Comparison of ENCODE assay signal across 26 cellular contexts in genomic region chr10:104220515-104220914, GRCh38. TPM values are rescaled to one million over a fixed set of nuclear protein-coding genes. Genes with fewer than 3 reads are reported as not detected.
DNase-seq lines count a peak whose midpoint lies in the region; ATAC-seq, FAIRE-seq and TF ChIP-seq lines count a peak whose summit lies in the region.
"Had no signal": no experiment of that assay in that cellular context is flagged by ENCODE, and none has a peak within 500 bp of the region (broad histone marks: within the 10 kb centered on the region; RNA-seq: fewer than 3 reads in every experiment).

No MANE protein-coding gene starts in this region.

- DNase-seq in Caco-2 = peak in 1 of 2 experiments; percentile 40
- peak; percentile 54 for DNase-seq in hepatocyte (ENCODE audit: low spot score)
- peak; percentile 68 for DNase-seq in HepG2 (ENCODE audit: low spot score)
- peak in 1 of 3 donors; percentile 15 for DNase-seq in mucosa of descending colon
- DNase-seq in tibial artery = no peak
- no peak for DNase-seq in activated CD8-positive, alpha-beta T cell treated with anti-CD3 and anti-CD28 coated beads for 36 hours
- no peak for DNase-seq in vagina (ENCODE audit: extremely low spot score in 2 of 2)
- DNase-seq: 8988T; ACHN; AML-193; BE2C; Calu3; CD4-positive, alpha-beta T cell; CD8-positive, alpha-beta memory T cell; DMS53; DMS79 treated with DMSO at 0.1 percent for 48 hours; GF-D8; H9 had no signal

- H4K20me1 ChIP-seq in hepatocyte (ENCODE audit: insufficient read depth, poor library complexity, severe bottlenecking) (no peaks in the 10 kb centered on the region), HepG2 (ENCODE audit: insufficient read depth, low read length) (no peaks in the 10 kb centered on the region)
- H4K20me1 ChIP-seq: BLaER1 treated with 17β-estradiol and CSF1 and Interleukin-3, amounts not matched to agents 10 nM and 100 nM had no signal

- H3K27me3 ChIP-seq in Caco-2 (replicated peaks; ENCODE audit: control insufficient read depth, insufficient read depth, low read length) (no peaks in the 10 kb centered on the region), hepatocyte (no peaks in the 10 kb centered on the region), HepG2 (ENCODE audit: control insufficient read depth in 1 of 2, insufficient read depth in 2 of 2, low read length in 2 of 2) (no peaks in the 10 kb centered on the region), tibial artery (peaks cover 0 to 3% of the 10 kb centered on the region in 2 donors), vagina (no peaks in the 10 kb centered on the region)
- H3K27me3 ChIP-seq: BLaER1 treated with 17β-estradiol and CSF1 and Interleukin-3, amounts not matched to agents 10 nM and 100 nM had no signal

- intact Hi-C loops in Caco-2 (cut with micrococcal nuclease; ENCODE audit: unreplicated experiment) (no loop called here), HepG2 (cut with micrococcal nuclease; ENCODE audit: unreplicated experiment) (no loop called here), mucosa of descending colon (cut with DNase I, micrococcal nuclease) (no loop called here), tibial artery (cut with DNase I; ENCODE audit: low total_unique reads) (no loop called here), vagina (cut with DNase I) (no loop called here)
- intact Hi-C loops in activated CD8-positive, alpha-beta T cell treated with anti-CD3 and anti-CD28 coated beads for 36 hours (cut with micrococcal nuclease) = no loop called here

- H3K9me3 Mint-ChIP-seq in Caco-2 (ENCODE audit: unreplicated experiment) = no peaks in the 10 kb centered on the region
- no peaks in the 10 kb centered on the region for H3K9me3 Mint-ChIP-seq in activated CD8-positive, alpha-beta T cell treated with anti-CD3 and anti-CD28 coated beads for 36 hours
- H3K9me3 Mint-ChIP-seq: CD4-positive, alpha-beta T cell; CD8-positive, alpha-beta memory T cell; GM23338; H9 had no signal

- in situ Hi-C loops in HepG2 (cut with HindIII; ENCODE audit: extremely low pct_ligation_motif_present, low pct_unique_long_range_greater_than_20kb) = no loop called here

- CTCF ChIA-PET in Caco-2 (lab: Charles Lee) = no interaction called here
- CTCF ChIA-PET in HepG2 (lab: Yijun Ruan, JAX; ENCODE audit: low intra/inter-chr PET ratio, low total read pairs) = no interaction called here
- CTCF ChIA-PET in activated CD8-positive, alpha-beta T cell treated with anti-CD3 and anti-CD28 coated beads for 36 hours (lab: Charles Lee) = interaction anchor here (1.5 kb wide), 1 partner anchor 9 kb away, joined by 3 read pairs; no protein-coding TSS in a partner anchor

- peak; percentile 84 for ATAC-seq in HepG2
- ATAC-seq in mucosa of descending colon = peak; percentile 74
- no peak for ATAC-seq in activated CD8-positive, alpha-beta T cell treated with anti-CD3 and anti-CD28 coated beads for 36 hours
- ATAC-seq: A549, GM23338, HCT116 had no signal

- H3K36me3 ChIP-seq in Caco-2 (ENCODE audit: control insufficient read depth, insufficient read depth, low read length) (no peaks in the 10 kb centered on the region), hepatocyte (replicated peaks; ENCODE audit: insufficient read depth, low read depth) (no peaks in the 10 kb centered on the region), HepG2 (replicated peaks in 1 of 2; ENCODE audit: control insufficient read depth in 1 of 2, insufficient read depth in 2 of 2, low read length in 2 of 2) (no peaks in the 10 kb centered on the region), mucosa of descending colon (ENCODE audit: low read depth) (no peaks in the 10 kb centered on the region), tibial artery (no peaks in the 10 kb centered on the region), vagina (no peaks in the 10 kb centered on the region)
- H3K36me3 ChIP-seq: BE2C; BLaER1 treated with 17β-estradiol and CSF1 and Interleukin-3, amounts not matched to agents 10 nM and 100 nM had no signal

- H3K79me2 ChIP-seq in hepatocyte = no peaks in the 10 kb centered on the region
- no peaks in the 10 kb centered on the region for H3K79me2 ChIP-seq in HepG2 (ENCODE audit: insufficient read depth, low read length)

- no peak overlapping the region for H3K9ac ChIP-seq in HepG2 (ENCODE audit: insufficient read depth, low read depth, low read length)
- H3K9ac ChIP-seq: BLaER1 treated with 17β-estradiol and CSF1 and Interleukin-3, amounts not matched to agents 10 nM and 100 nM had no signal

- no peaks in the 10 kb centered on the region for H3K27me3 Mint-ChIP-seq in Caco-2 (ENCODE audit: insufficient read depth, unreplicated experiment)
- H3K27me3 Mint-ChIP-seq in activated CD8-positive, alpha-beta T cell treated with anti-CD3 and anti-CD28 coated beads for 36 hours = peaks cover 13% of the 10 kb centered on the region

- H3K4me1 Mint-ChIP-seq in Caco-2 (ENCODE audit: low read depth, unreplicated experiment) = no peaks in the 10 kb centered on the region
- peaks cover 3% of the 10 kb centered on the region for H3K4me1 Mint-ChIP-seq in activated CD8-positive, alpha-beta T cell treated with anti-CD3 and anti-CD28 coated beads for 36 hours (ENCODE audit: low read depth)
- H3K4me1 Mint-ChIP-seq: GM23338, H9 had no signal

- H3K4me1 ChIP-seq in Caco-2 (peaks cover 20% of the 10 kb centered on the region), hepatocyte (ENCODE audit: insufficient read depth) (peaks cover 10% of the 10 kb centered on the region), HepG2 (ENCODE audit: insufficient read depth, low read length) (peaks cover 18% of the 10 kb centered on the region), mucosa of descending colon (ENCODE audit: low read depth) (no peaks in the 10 kb centered on the region), tibial artery (no peaks in the 10 kb centered on the region), vagina (no peaks in the 10 kb centered on the region)
- H3K4me1 ChIP-seq: A549, BE2C had no signal

- TF ChIP-seq POLR2A in HepG2 (IDR thresholded peaks at IDR 0.05; ENCODE audit: insufficient read depth in 1 of 2, low read depth in 2 of 2, low read length in 2 of 2) (no peak), vagina (IDR thresholded peaks at IDR 0.05) (no peak)

- 52% methylated on average over 2 of the region's 2 CpGs for WGBS in hepatocyte (ENCODE audit: low lambda C conversion rate, missing lambda C conversion rate)
- WGBS in HepG2 (ENCODE audit: low lambda C conversion rate) = 0% methylated on average over 2 of the region's 2 CpGs

- peak; percentile 48 for FAIRE-seq in HepG2 (lab: Jason Lieb, UNC)
- FAIRE-seq: A549, GM12891, GM18507 had no signal

- no peak for TF ChIP-seq RAD21 in HepG2 (CRISPR knock-in tag; IDR thresholded peaks at IDR 0.05)

- H2AFZ ChIP-seq in hepatocyte (no peak overlapping the region), HepG2 (ENCODE audit: low read length) (no peak overlapping the region)
- H2AFZ ChIP-seq: GM23338 had no signal

- peak overlapping the region; percentile 85 for H3K27ac ChIP-seq in hepatocyte
- no peak overlapping the region for H3K27ac ChIP-seq in HepG2 (ENCODE audit: extremely low read length, insufficient read depth, low read length)
- H3K27ac ChIP-seq in tibial artery = no peak overlapping the region
- no peak overlapping the region for H3K27ac ChIP-seq in vagina
- H3K27ac ChIP-seq: A549 had no signal

- peak overlapping the region; percentile 50 for H3K27ac Mint-ChIP-seq in Caco-2 (ENCODE audit: unreplicated experiment)
- H3K27ac Mint-ChIP-seq in activated CD8-positive, alpha-beta T cell treated with anti-CD3 and anti-CD28 coated beads for 36 hours = no peak overlapping the region
- H3K27ac Mint-ChIP-seq: CD4-positive, alpha-beta T cell; CD8-positive, alpha-beta memory T cell; GM23338; H9 had no signal

- H3K9me2 ChIP-seq in hepatocyte (replicated peaks; ENCODE audit: insufficient read depth) = no peaks in the 10 kb centered on the region

- H3K9me3 ChIP-seq in Caco-2 (no peaks in the 10 kb centered on the region), hepatocyte (ENCODE audit: low read depth) (no peaks in the 10 kb centered on the region), HepG2 (ENCODE audit: low read length) (no peaks in the 10 kb centered on the region), mucosa of descending colon (no peaks in the 10 kb centered on the region), tibial artery (no peaks in the 10 kb centered on the region), vagina (no peaks in the 10 kb centered on the region)
- H3K9me3 ChIP-seq: A549; BE2C; BLaER1 treated with 17β-estradiol and CSF1 and Interleukin-3, amounts not matched to agents 10 nM and 100 nM had no signal

- peak overlapping the region; percentile 26 for H3K4me2 ChIP-seq in hepatocyte
- peak overlapping the region; percentile 54 for H3K4me2 ChIP-seq in HepG2 (ENCODE audit: low read depth, low read length)
- H3K4me2 ChIP-seq: A549, GM23338 had no signal

- TF ChIP-seq CTCF in Caco-2 (IDR thresholded peaks at IDR 0.05; ENCODE audit: insufficient read depth in 1 of 2, low read depth in 1 of 2, low read length in 1 of 2, severe bottlenecking in 1 of 2, unreplicated experiment in 1 of 2) (no peak), hepatocyte (IDR thresholded peaks at IDR 0.05; ENCODE audit: poor library complexity) (no peak), HepG2 (CRISPR knock-in tag; IDR thresholded peaks at IDR 0.05) (no peak), mucosa of descending colon (IDR thresholded peaks at IDR 0.05) (no peak), tibial artery (IDR thresholded peaks at IDR 0.05) (no peak), vagina (IDR thresholded peaks at IDR 0.05) (no peak)
- TF ChIP-seq CTCF in activated CD8-positive, alpha-beta T cell treated with anti-CD3 and anti-CD28 coated beads for 36 hours (IDR thresholded peaks at IDR 0.05) = no peak

- no peak for TF ChIP-seq EP300 in HepG2 (IDR thresholded peaks at IDR 0.05; ENCODE audit: low read depth in 2 of 2, low read length in 2 of 2)
- no peak for TF ChIP-seq EP300 in HepG2 (CRISPR knock-in tag; IDR thresholded peaks at IDR 0.05; ENCODE audit: borderline replicate concordance)

- no peak overlapping the region for H3K4me3 Mint-ChIP-seq in Caco-2 (ENCODE audit: unreplicated experiment)
- no peak overlapping the region for H3K4me3 Mint-ChIP-seq in activated CD8-positive, alpha-beta T cell treated with anti-CD3 and anti-CD28 coated beads for 36 hours
- H3K4me3 Mint-ChIP-seq: CD14-positive monocyte; CD4-positive, alpha-beta T cell; CD8-positive, alpha-beta memory T cell; GM23338; H9 had no signal

- BruUV-seq in Caco-2 (replicated peaks; lab: Mats Ljungman, UMichigan) = no TSS peak
- no TSS peak for BruUV-seq in HepG2 (replicated peaks; lab: Mats Ljungman, UMichigan)

- no peaks in the 10 kb centered on the region for H3K36me3 Mint-ChIP-seq in Caco-2 (ENCODE audit: insufficient read depth, unreplicated experiment)
- H3K36me3 Mint-ChIP-seq in activated CD8-positive, alpha-beta T cell treated with anti-CD3 and anti-CD28 coated beads for 36 hours (ENCODE audit: low read depth) = no peaks in the 10 kb centered on the region
- H3K36me3 Mint-ChIP-seq: CD14-positive monocyte; CD8-positive, alpha-beta memory T cell had no signal

- POLR2A ChIA-PET in Caco-2 (lab: Charles Lee) = no interaction called here
- POLR2A ChIA-PET in HepG2 (lab: Yijun Ruan, JAX) = interaction anchor here (0.6 to 1.5 kb wide), 2 partner anchors 35 to 99 kb away, joined by 3 read pairs; partner anchors contain the start of gene SFR1
- POLR2A ChIA-PET in activated CD8-positive, alpha-beta T cell treated with anti-CD3 and anti-CD28 coated beads for 36 hours (lab: Charles Lee) = no interaction called here

- H3K4me3 ChIP-seq in Caco-2 (ENCODE audit: low read depth, low read length) (no peak overlapping the region), hepatocyte (no peak overlapping the region), HepG2 (replicated peaks in 1 of 3; ENCODE audit: insufficient read depth in 1 of 3, low read depth in 2 of 3, low read length in 3 of 3) (no peak overlapping the region), mucosa of descending colon (no peak overlapping the region), tibial artery (no peak overlapping the region), vagina (no peak overlapping the region)
- H3K4me3 ChIP-seq: A549; BLaER1 treated with 17β-estradiol and CSF1 and Interleukin-3, amounts not matched to agents 10 nM and 100 nM; GM23338 had no signal

RNA-seq across cellular contexts. Expression of gene CFAP43, which starts 11.6 kb away (rescaled TPM):
- 0.52 and 0.77 TPM in 2 replicates for total RNA-seq in Caco-2 (2022)
- 0.83 and 1.6 TPM in 2 replicates for total RNA-seq in hepatocyte
- polyA plus RNA-seq in hepatocyte = 0.57 and 0.66 TPM in 2 replicates
- total RNA-seq in HepG2 (2016; rRNA removed; fragmentation: Illumina TruSeq; extraction: Trizol) = 0.24 and 0.46 TPM in 2 replicates
- total RNA-seq in HepG2 (2016; cell fraction: cytosol; rRNA removed; fragmentation: Illumina TruSeq; extraction: Trizol; ENCODE audit: low read depth) = 0.40 and 0.53 TPM in 2 replicates
- 0.65 and 0.67 TPM in 2 replicates for total RNA-seq in HepG2 (2016; cell fraction: insoluble cytoplasmic fraction; rRNA removed; fragmentation: Illumina TruSeq; extraction: Trizol)
- 0.43 and 0.65 TPM in 2 replicates for total RNA-seq in HepG2 (2016; cell fraction: membrane; rRNA removed; fragmentation: Illumina TruSeq; extraction: Trizol)
- 0.69 and 1.0 TPM in 2 replicates for total RNA-seq in HepG2 (2016; cell fraction: nucleus; rRNA removed; fragmentation: Illumina TruSeq; extraction: Trizol)
- 0.16 and 0.38 TPM in 2 replicates for polyA plus RNA-seq in HepG2 (2011; rRNA removed)
- 0.13 and 0.18 TPM in 2 replicates for polyA plus RNA-seq in HepG2 (2011; cell fraction: cytosol; rRNA removed)
- polyA plus RNA-seq in HepG2 (2011; cell fraction: nucleus; rRNA removed) = 0.45 and 0.83 TPM in 2 replicates
- polyA plus RNA-seq in HepG2 (2012) = 0.17 and 0.30 TPM in 2 replicates
- polyA plus RNA-seq in HepG2 (2016; cell fraction: cytosol; fragmentation: Illumina TruSeq; extraction: Trizol; ENCODE audit: low read depth) = 0.80 and 0.89 TPM in 2 replicates
- polyA plus RNA-seq in HepG2 (2016; cell fraction: insoluble cytoplasmic fraction; fragmentation: Illumina TruSeq; extraction: Trizol; ENCODE audit: low read depth) = 0.76 and 0.78 TPM in 2 replicates
- 0.47 and 0.61 TPM in 2 replicates for polyA plus RNA-seq in HepG2 (2016; cell fraction: membrane; fragmentation: Illumina TruSeq; extraction: Trizol; ENCODE audit: low read depth)
- 0.81 and 1.2 TPM in 2 replicates for polyA plus RNA-seq in HepG2 (2016; cell fraction: nucleus; fragmentation: Illumina TruSeq; extraction: Trizol; ENCODE audit: insufficient read depth, low read depth)
- polyA minus RNA-seq in HepG2 (2011; rRNA and poly(A)+ RNA removed; ENCODE audit: low replicate concordance) = 0.12 and 0.26 TPM in 2 replicates
- 0.30 TPM in 1 of 2 replicates, not detected in the other for polyA minus RNA-seq in HepG2 (2011; cell fraction: cytosol; rRNA and poly(A)+ RNA removed)
- polyA minus RNA-seq in HepG2 (2011; cell fraction: nucleus; rRNA and poly(A)+ RNA removed) = 0.90 and 1.2 TPM in 2 replicates
- under 1 TPM; 0.22 to 0.58 (median 0.32) TPM for total RNA-seq in mucosa of descending colon
- total RNA-seq in activated CD8-positive, alpha-beta T cell treated with anti-CD3 and anti-CD28 coated beads for 36 hours = under 1 TPM in 1 of 2 experiments, not detected in 1; 0.16 TPM
- 0.25 TPM for total RNA-seq in vagina
- total RNA-seq: CD4-positive, alpha-beta T cell had no signal
- polyA plus RNA-seq: CD8-positive, alpha-beta memory T cell had no signal

RNA-seq across cellular contexts. Expression of gene GSTO1, which starts 34.2 kb away (rescaled TPM):
- total RNA-seq in Caco-2 (2022) (167 and 182 TPM in 2 replicates), hepatocyte (216 and 220 TPM in 2 replicates), HepG2 (2016; rRNA removed; fragmentation: Illumina TruSeq; extraction: Trizol) (300 and 418 TPM in 2 replicates), mucosa of descending colon (10 to 100 TPM; 60.1 to 73.9 (median 62.9) TPM), vagina (69.5 TPM)
- polyA plus RNA-seq in hepatocyte (292 and 328 TPM in 2 replicates), HepG2 (2011; rRNA removed) (152 and 228 TPM in 2 replicates)
- 151 and 179 TPM in 2 replicates for total RNA-seq in HepG2 (2016; cell fraction: cytosol; rRNA removed; fragmentation: Illumina TruSeq; extraction: Trizol; ENCODE audit: low read depth)
- 301 and 437 TPM in 2 replicates for total RNA-seq in HepG2 (2016; cell fraction: insoluble cytoplasmic fraction; rRNA removed; fragmentation: Illumina TruSeq; extraction: Trizol)
- total RNA-seq in HepG2 (2016; cell fraction: membrane; rRNA removed; fragmentation: Illumina TruSeq; extraction: Trizol) = 192 and 211 TPM in 2 replicates
- total RNA-seq in HepG2 (2016; cell fraction: nucleus; rRNA removed; fragmentation: Illumina TruSeq; extraction: Trizol) = 110 and 113 TPM in 2 replicates
- polyA plus RNA-seq in HepG2 (2011; cell fraction: cytosol; rRNA removed) = 147 and 153 TPM in 2 replicates
- 37.4 and 37.5 TPM in 2 replicates for polyA plus RNA-seq in HepG2 (2011; cell fraction: nucleus; rRNA removed)
- 165 and 247 TPM in 2 replicates for polyA plus RNA-seq in HepG2 (2012)
- polyA plus RNA-seq in HepG2 (2016; cell fraction: cytosol; fragmentation: Illumina TruSeq; extraction: Trizol; ENCODE audit: low read depth) = 177 and 202 TPM in 2 replicates
- polyA plus RNA-seq in HepG2 (2016; cell fraction: insoluble cytoplasmic fraction; fragmentation: Illumina TruSeq; extraction: Trizol; ENCODE audit: low read depth) = 365 and 402 TPM in 2 replicates
- polyA plus RNA-seq in HepG2 (2016; cell fraction: membrane; fragmentation: Illumina TruSeq; extraction: Trizol; ENCODE audit: low read depth) = 152 and 182 TPM in 2 replicates
- polyA plus RNA-seq in HepG2 (2016; cell fraction: nucleus; fragmentation: Illumina TruSeq; extraction: Trizol; ENCODE audit: insufficient read depth, low read depth) = 148 and 165 TPM in 2 replicates
- 30.9 and 42.9 TPM in 2 replicates for polyA minus RNA-seq in HepG2 (2011; rRNA and poly(A)+ RNA removed; ENCODE audit: low replicate concordance)
- polyA minus RNA-seq in HepG2 (2011; cell fraction: cytosol; rRNA and poly(A)+ RNA removed) = 56.1 and 62.9 TPM in 2 replicates
- polyA minus RNA-seq in HepG2 (2011; cell fraction: nucleus; rRNA and poly(A)+ RNA removed) = 58.7 and 65.3 TPM in 2 replicates
- total RNA-seq in activated CD8-positive, alpha-beta T cell treated with anti-CD3 and anti-CD28 coated beads for 36 hours = 100 to 1,000 TPM; 179 to 189 TPM

RNA-seq across cellular contexts. Expression of gene GSTO2, which starts 48.5 kb away (rescaled TPM):
- total RNA-seq in Caco-2 (2022) (1.1 and 1.4 TPM in 2 replicates), hepatocyte (2.5 and 2.7 TPM in 2 replicates), HepG2 (2016; rRNA removed; fragmentation: Illumina TruSeq; extraction: Trizol) (2.1 and 3.4 TPM in 2 replicates), mucosa of descending colon (10 to 100 TPM in 2 of 3 donors, 1 to 10 TPM in 1; 5.4 to 19.7 (median 18.3) TPM), vagina (13.8 TPM)
- polyA plus RNA-seq in hepatocyte (0.37 and 1.4 TPM in 2 replicates), HepG2 (2011; rRNA removed) (5.8 and 7.9 TPM in 2 replicates)
- total RNA-seq in HepG2 (2016; cell fraction: cytosol; rRNA removed; fragmentation: Illumina TruSeq; extraction: Trizol; ENCODE audit: low read depth) = 0.61 and 0.97 TPM in 2 replicates
- total RNA-seq in HepG2 (2016; cell fraction: insoluble cytoplasmic fraction; rRNA removed; fragmentation: Illumina TruSeq; extraction: Trizol) = 1.9 and 2.5 TPM in 2 replicates
- total RNA-seq in HepG2 (2016; cell fraction: membrane; rRNA removed; fragmentation: Illumina TruSeq; extraction: Trizol) = 1.3 and 2.6 TPM in 2 replicates
- 2.4 and 3.2 TPM in 2 replicates for total RNA-seq in HepG2 (2016; cell fraction: nucleus; rRNA removed; fragmentation: Illumina TruSeq; extraction: Trizol)
- polyA plus RNA-seq in HepG2 (2011; cell fraction: cytosol; rRNA removed) = 5.4 TPM in 2 replicates
- polyA plus RNA-seq in HepG2 (2011; cell fraction: nucleus; rRNA removed) = 3.2 and 4.7 TPM in 2 replicates
- polyA plus RNA-seq in HepG2 (2012) = 2.1 and 4.2 TPM in 2 replicates
- polyA plus RNA-seq in HepG2 (2016; cell fraction: cytosol; fragmentation: Illumina TruSeq; extraction: Trizol; ENCODE audit: low read depth) = 1.1 and 1.5 TPM in 2 replicates
- 1.4 and 1.8 TPM in 2 replicates for polyA plus RNA-seq in HepG2 (2016; cell fraction: insoluble cytoplasmic fraction; fragmentation: Illumina TruSeq; extraction: Trizol; ENCODE audit: low read depth)
- 1.1 and 1.6 TPM in 2 replicates for polyA plus RNA-seq in HepG2 (2016; cell fraction: membrane; fragmentation: Illumina TruSeq; extraction: Trizol; ENCODE audit: low read depth)
- 1.4 and 2.0 TPM in 2 replicates for polyA plus RNA-seq in HepG2 (2016; cell fraction: nucleus; fragmentation: Illumina TruSeq; extraction: Trizol; ENCODE audit: insufficient read depth, low read depth)
- 4.8 and 5.9 TPM in 2 replicates for polyA minus RNA-seq in HepG2 (2011; rRNA and poly(A)+ RNA removed; ENCODE audit: low replicate concordance)
- 0.99 and 3.0 TPM in 2 replicates for polyA minus RNA-seq in HepG2 (2011; cell fraction: cytosol; rRNA and poly(A)+ RNA removed)
- polyA minus RNA-seq in HepG2 (2011; cell fraction: nucleus; rRNA and poly(A)+ RNA removed) = 5.6 and 8.6 TPM in 2 replicates
- 1 to 10 TPM; 1.8 to 2.7 TPM for total RNA-seq in activated CD8-positive, alpha-beta T cell treated with anti-CD3 and anti-CD28 coated beads for 36 hours
- total RNA-seq: H4 had no signal

Comparison
In these comparisons a context has a peak if more than half of its experiments do, and no peak if none do; other contexts are left out.
1. DNase-seq: peak in hepatocyte (single experiment) and HepG2 (single experiment); none in tibial artery (0 of 2), activated CD8-positive, alpha-beta T cell treated with anti-CD3 and anti-CD28 coated beads for 36 hours (single experiment) and vagina (0 of 2).